Comparison of ENCODE assay signal across 23 cellular contexts in genomic region chr16:57649443-57649751, GRCh38. TPM values are rescaled to one million over a fixed set of nuclear protein-coding genes. Genes with fewer than 3 reads are reported as not detected.
DNase-seq lines count a peak whose midpoint lies in the region; ATAC-seq, FAIRE-seq and TF ChIP-seq lines count a peak whose summit lies in the region.
"Had no signal": no experiment of that assay in that cellular context is flagged by ENCODE, and none has a peak within 500 bp of the region (broad histone marks: within the 10 kb centered on the region; RNA-seq: fewer than 3 reads in every experiment).

No MANE protein-coding gene starts in this region.

- H3K9me3 ChIP-seq in DND-41 (ENCODE audit: insufficient read depth, low read length, severe bottlenecking) (no peaks in the 10 kb centered on the region), neural progenitor cell (ENCODE audit: low read depth) (no peaks in the 10 kb centered on the region), kidney (ENCODE audit: control insufficient read depth in 1 of 2, low read length in 2 of 2) (no peaks in the 10 kb centered on the region), esophagus squamous epithelium (no peaks in the 10 kb centered on the region)
- H3K9me3 ChIP-seq: body of pancreas, HAP-1, pancreas, thoracic aorta had no signal

- peaks cover 3% of the 10 kb centered on the region for H3K27me3 Mint-ChIP-seq in activated naive CD4-positive, alpha-beta T cell treated with anti-CD3 and anti-CD28 coated beads, Interleukin-2, amount 10 ng/mL, durations not matched to agents 7 days and 5 days
- no peaks in the 10 kb centered on the region for H3K27me3 Mint-ChIP-seq in activated naive CD8-positive, alpha-beta T cell treated with anti-CD3 and anti-CD28 coated beads, Interleukin-2, amount 10 ng/mL, durations not matched to agents 7 days and 5 days
- peaks cover 5% of the 10 kb centered on the region for H3K27me3 Mint-ChIP-seq in neural progenitor cell (ENCODE audit: insufficient read depth, low read depth)
- no peaks in the 10 kb centered on the region for H3K27me3 Mint-ChIP-seq in chondrocyte (ENCODE audit: low read depth)

- intact Hi-C loops in kidney (cut with DNase I) (loop anchor here (5.0 kb wide), 1 partner anchor 57 kb away; no protein-coding TSS in a partner anchor), esophagus squamous epithelium (cut with DNase I) (loop anchor here (5.0 kb wide), 1 partner anchor 47 kb away; no protein-coding TSS in a partner anchor)

- peaks cover 36% of the 10 kb centered on the region for H3K4me1 Mint-ChIP-seq in activated naive CD4-positive, alpha-beta T cell treated with anti-CD3 and anti-CD28 coated beads, Interleukin-2, amount 10 ng/mL, durations not matched to agents 7 days and 5 days
- peaks cover 40% of the 10 kb centered on the region for H3K4me1 Mint-ChIP-seq in activated naive CD8-positive, alpha-beta T cell treated with anti-CD3 and anti-CD28 coated beads, Interleukin-2, amount 10 ng/mL, durations not matched to agents 7 days and 5 days
- H3K4me1 Mint-ChIP-seq in neural progenitor cell, result peaks cover 26% of the 10 kb centered on the region
- H3K4me1 Mint-ChIP-seq in chondrocyte (ENCODE audit: low read depth), result peaks cover 28% of the 10 kb centered on the region

- H2AFZ ChIP-seq in DND-41 (ENCODE audit: low read depth, low read length) (peak overlapping the region; percentile 28; the same call in 1 of the 2 replicates), neural progenitor cell (replicated peaks) (no peak overlapping the region)

- no peak for ATAC-seq in activated naive CD4-positive, alpha-beta T cell treated with anti-CD3 and anti-CD28 coated beads, Interleukin-2, amount 50 U/mL, for 72 hours
- ATAC-seq in DND-41 (ENCODE audit: insufficient read depth, low read depth), result no peak; the same call in 2 of the 3 replicates
- ATAC-seq in activated naive CD8-positive, alpha-beta T cell treated with anti-CD3 and anti-CD28 coated beads, Interleukin-2, amount 10 ng/mL, durations not matched to agents 7 days and 5 days (ENCODE audit: low read depth), result no peak

- TF ChIP-seq CTCF in DND-41 (IDR thresholded peaks at IDR 0.05; ENCODE audit: borderline replicate concordance, extremely low read depth, low read length, poor library complexity, severe bottlenecking), result no peak
- no peak for TF ChIP-seq CTCF in neural progenitor cell (IDR thresholded peaks at IDR 0.05)
- no peak for TF ChIP-seq CTCF in kidney (IDR thresholded peaks at IDR 0.05; ENCODE audit: borderline replicate concordance, extremely low read depth, insufficient read depth)
- no peak for TF ChIP-seq CTCF in chondrocyte (IDR thresholded peaks at IDR 0.05)
- no peak for TF ChIP-seq CTCF in esophagus squamous epithelium (IDR thresholded peaks at IDR 0.05)

- no peaks in the 10 kb centered on the region for H3K9me3 Mint-ChIP-seq in activated naive CD4-positive, alpha-beta T cell treated with anti-CD3 and anti-CD28 coated beads, Interleukin-2, amount 50 U/mL, for 72 hours
- no peaks in the 10 kb centered on the region for H3K9me3 Mint-ChIP-seq in activated naive CD4-positive, alpha-beta T cell treated with anti-CD3 and anti-CD28 coated beads, Interleukin-2, amount 10 ng/mL, durations not matched to agents 7 days and 5 days
- H3K9me3 Mint-ChIP-seq in activated naive CD8-positive, alpha-beta T cell treated with anti-CD3 and anti-CD28 coated beads, Interleukin-2, amount 10 ng/mL, durations not matched to agents 7 days and 5 days, result no peaks in the 10 kb centered on the region
- H3K9me3 Mint-ChIP-seq in neural progenitor cell (no peaks in the 10 kb centered on the region), chondrocyte (ENCODE audit: low read depth) (no peaks in the 10 kb centered on the region)

- CTCF ChIA-PET in activated naive CD4-positive, alpha-beta T cell treated with anti-CD3 and anti-CD28 coated beads, Interleukin-2, amount 10 ng/mL, durations not matched to agents 7 days and 5 days (lab: Charles Lee), result interaction anchor here (0.7 to 8.7 kb wide), 14 partner anchors 12 to 227 kb away, joined by 3 to 154 read pairs (median 7); partner anchors contain the start of gene KATNB1

- peak overlapping the region; percentile 56 to 68 for H3K27ac Mint-ChIP-seq in activated naive CD4-positive, alpha-beta T cell treated with anti-CD3 and anti-CD28 coated beads, Interleukin-2, amount 50 U/mL, for 72 hours
- H3K27ac Mint-ChIP-seq in activated naive CD4-positive, alpha-beta T cell treated with anti-CD3 and anti-CD28 coated beads, Interleukin-2, amount 10 ng/mL, durations not matched to agents 7 days and 5 days, result no peak overlapping the region
- peak overlapping the region; percentile 87 for H3K27ac Mint-ChIP-seq in activated naive CD8-positive, alpha-beta T cell treated with anti-CD3 and anti-CD28 coated beads, Interleukin-2, amount 10 ng/mL, durations not matched to agents 7 days and 5 days
- H3K27ac Mint-ChIP-seq in neural progenitor cell (peak overlapping the region; percentile 66), chondrocyte (ENCODE audit: unreplicated experiment) (no peak overlapping the region)

- H3K4me3 ChIP-seq in DND-41 (ENCODE audit: low read depth in 1 of 2, low read length in 2 of 2), result no peak overlapping the region
- no peak overlapping the region for H3K4me3 ChIP-seq in neural progenitor cell
- H3K4me3 ChIP-seq in kidney (ENCODE audit: low read length in 2 of 2), result no peak overlapping the region
- H3K4me3 ChIP-seq in esophagus squamous epithelium, result no peak overlapping the region
- H3K4me3 ChIP-seq: body of pancreas, HAP-1, pancreas, skin epidermis, thoracic aorta had no signal

- H3K27me3 ChIP-seq in DND-41 (ENCODE audit: insufficient read depth, low read length, poor library complexity) (no peaks in the 10 kb centered on the region), neural progenitor cell (no peaks in the 10 kb centered on the region), esophagus squamous epithelium (peaks cover 0 to 12% (median 0%) of the 10 kb centered on the region in 4 donors)
- H3K27me3 ChIP-seq: body of pancreas, pancreas had no signal

- 79 to 80% methylated on average over 3 to 4 of the region's 6 CpGs for WGBS in esophagus squamous epithelium, 2 donors

- H3K36me3 ChIP-seq in DND-41 (ENCODE audit: insufficient read depth, low read length), result no peaks in the 10 kb centered on the region
- H3K36me3 ChIP-seq in neural progenitor cell, result no peaks in the 10 kb centered on the region
- peaks cover 28 to 50% of the 10 kb centered on the region in 2 donors for H3K36me3 ChIP-seq in kidney (ENCODE audit: control insufficient read depth in 1 of 2, insufficient read depth in 2 of 2, low read length in 2 of 2)
- peaks cover 7 to 72% (median 8%) of the 10 kb centered on the region in 3 donors for H3K36me3 ChIP-seq in esophagus squamous epithelium
- H3K36me3 ChIP-seq: HAP-1, thoracic aorta had no signal

- H3K27ac ChIP-seq in DND-41 (ENCODE audit: low read length) (no peak overlapping the region), neural progenitor cell (no peak overlapping the region), kidney (ENCODE audit: low read depth in 2 of 2, low read length in 2 of 2) (no peak overlapping the region), esophagus squamous epithelium (no peak overlapping the region)
- H3K27ac ChIP-seq: thoracic aorta had no signal

- H3K9ac ChIP-seq in DND-41 (ENCODE audit: low read depth, low read length), result no peak overlapping the region
- H3K9ac ChIP-seq in neural progenitor cell, result no peak overlapping the region
- no peak overlapping the region for H3K9ac ChIP-seq in kidney (ENCODE audit: low read length in 2 of 2)

- peaks cover 38% of the 10 kb centered on the region for H3K4me1 ChIP-seq in DND-41 (ENCODE audit: insufficient read depth, low read length)
- H3K4me1 ChIP-seq in neural progenitor cell, result peaks cover 9% of the 10 kb centered on the region
- peaks cover 9 to 23% of the 10 kb centered on the region in 2 donors for H3K4me1 ChIP-seq in kidney (ENCODE audit: control insufficient read depth in 1 of 2, insufficient read depth in 1 of 2, low read depth in 1 of 2, low read length in 2 of 2)
- peaks cover 11 to 55% (median 31%) of the 10 kb centered on the region in 3 donors for H3K4me1 ChIP-seq in esophagus squamous epithelium
- H3K4me1 ChIP-seq: HAP-1, pancreas had no signal

- FAIRE-seq in kidney (lab: Jason Lieb, UNC), result no peak
- FAIRE-seq: pancreas had no signal

- H4K20me1 ChIP-seq in DND-41 (ENCODE audit: insufficient read depth, low read length) (no peaks in the 10 kb centered on the region), neural progenitor cell (ENCODE audit: low read depth) (no peaks in the 10 kb centered on the region)

- POLR2A ChIA-PET in activated naive CD8-positive, alpha-beta T cell treated with anti-CD3 and anti-CD28 coated beads, Interleukin-2, amount 10 ng/mL, durations not matched to agents 7 days and 5 days (lab: Charles Lee), result interaction anchor here (2.4 to 5.5 kb wide), 4 partner anchors 40 to 73 kb away, joined by 13 to 48 read pairs (median 24); no protein-coding TSS in a partner anchor

- no peaks in the 10 kb centered on the region for H3K79me2 ChIP-seq in DND-41 (ENCODE audit: insufficient read depth, low read length)
- H3K79me2 ChIP-seq in neural progenitor cell (ENCODE audit: low read depth), result no peaks in the 10 kb centered on the region

- no peak overlapping the region for H3K4me3 Mint-ChIP-seq in activated naive CD4-positive, alpha-beta T cell treated with anti-CD3 and anti-CD28 coated beads, Interleukin-2, amount 10 ng/mL, durations not matched to agents 7 days and 5 days
- no peak overlapping the region for H3K4me3 Mint-ChIP-seq in activated naive CD8-positive, alpha-beta T cell treated with anti-CD3 and anti-CD28 coated beads, Interleukin-2, amount 10 ng/mL, durations not matched to agents 7 days and 5 days
- no peak overlapping the region for H3K4me3 Mint-ChIP-seq in neural progenitor cell
- H3K4me3 Mint-ChIP-seq in chondrocyte (ENCODE audit: unreplicated experiment), result no peak overlapping the region

- peaks cover 5% of the 10 kb centered on the region for H3F3A ChIP-seq in neural progenitor cell (ENCODE audit: low read depth)

- no peak for TF ChIP-seq POLR2A in esophagus squamous epithelium (IDR thresholded peaks at IDR 0.05)

- DNase-seq in activated naive CD4-positive, alpha-beta T cell treated with anti-CD3 and anti-CD28 coated beads, Interleukin-2, amount 50 U/mL, for 72 hours (ENCODE audit: low spot score in 2 of 2), result no peak
- no peak for DNase-seq in activated naive CD4-positive, alpha-beta T cell treated with anti-CD3 and anti-CD28 coated beads, Interleukin-2, amount 10 ng/mL, durations not matched to agents 7 days and 5 days
- no peak for DNase-seq in DND-41
- DNase-seq in activated naive CD8-positive, alpha-beta T cell treated with anti-CD3 and anti-CD28 coated beads, Interleukin-2, amount 10 ng/mL, durations not matched to agents 7 days and 5 days, result no peak
- DNase-seq in neural progenitor cell (ENCODE audit: low spot score), result no peak
- no peak for DNase-seq in kidney
- DNase-seq in chondrocyte (ENCODE audit: low spot score), result no peak
- DNase-seq in esophagus squamous epithelium (lab: John Stamatoyannopoulos, UW), result no peak
- DNase-seq: activated gamma-delta T cell had no signal

- no peaks in the 10 kb centered on the region for H3K36me3 Mint-ChIP-seq in activated naive CD4-positive, alpha-beta T cell treated with anti-CD3 and anti-CD28 coated beads, Interleukin-2, amount 50 U/mL, for 72 hours
- no peaks in the 10 kb centered on the region for H3K36me3 Mint-ChIP-seq in activated naive CD4-positive, alpha-beta T cell treated with anti-CD3 and anti-CD28 coated beads, Interleukin-2, amount 10 ng/mL, durations not matched to agents 7 days and 5 days
- H3K36me3 Mint-ChIP-seq in activated naive CD8-positive, alpha-beta T cell treated with anti-CD3 and anti-CD28 coated beads, Interleukin-2, amount 10 ng/mL, durations not matched to agents 7 days and 5 days, result no peaks in the 10 kb centered on the region
- peaks cover 6% of the 10 kb centered on the region for H3K36me3 Mint-ChIP-seq in neural progenitor cell
- peaks cover 8% of the 10 kb centered on the region for H3K36me3 Mint-ChIP-seq in chondrocyte (ENCODE audit: low read depth)

- H3K4me2 ChIP-seq in DND-41 (ENCODE audit: insufficient read depth, low read length) (no peak overlapping the region), neural progenitor cell (no peak overlapping the region)

RNA-seq across cellular contexts. Expression of gene ADGRG3, which starts 18.7 kb away (rescaled TPM):
- under 1 TPM; 0.21 to 0.84 TPM for total RNA-seq in activated naive CD4-positive, alpha-beta T cell treated with anti-CD3 and anti-CD28 coated beads, Interleukin-2, amount 50 U/mL, for 72 hours
- not detected for total RNA-seq in activated naive CD8-positive, alpha-beta T cell treated with anti-CD3 and anti-CD28 coated beads, Interleukin-2, amount 10 ng/mL, durations not matched to agents 7 days and 5 days
- total RNA-seq in neural progenitor cell (ENCODE audit: low replicate concordance) (not detected in 2 replicates), kidney (1.8 TPM), chondrocyte (not detected in 3 replicates), esophagus squamous epithelium (1 to 10 TPM in 3 of 4 donors, not detected in 1; 1.5 to 3.9 (median 2.1) TPM)
- polyA plus RNA-seq in kidney (ENCODE audit: insufficient read depth, low read depth, low replicate concordance), result 0.17 TPM
- total RNA-seq: A673, endothelial cell of umbilical vein, G401, LHCN-M2, PC-3, renal cortical epithelial cell had no signal
- polyA plus RNA-seq: endothelial cell of umbilical vein had no signal

RNA-seq across cellular contexts. Expression of gene ADGRG1, which starts 21.0 kb away (rescaled TPM):
- total RNA-seq in activated naive CD4-positive, alpha-beta T cell treated with anti-CD3 and anti-CD28 coated beads, Interleukin-2, amount 50 U/mL, for 72 hours, result 1 to 10 TPM; 4.3 to 8.2 TPM
- total RNA-seq in activated naive CD8-positive, alpha-beta T cell treated with anti-CD3 and anti-CD28 coated beads, Interleukin-2, amount 10 ng/mL, durations not matched to agents 7 days and 5 days, result 1 to 10 TPM; 4.3 to 5.6 TPM
- total RNA-seq in neural progenitor cell (ENCODE audit: low replicate concordance), result 8.0 and 17.5 TPM in 2 replicates
- 351 TPM for total RNA-seq in kidney
- polyA plus RNA-seq in kidney (ENCODE audit: insufficient read depth, low read depth, low replicate concordance), result 188 TPM
- total RNA-seq in chondrocyte, result 16.8 to 57.8 TPM (median 56.3 TPM) in 3 replicates
- 10 to 100 TPM; 37.0 to 65.5 (median 42.1) TPM for total RNA-seq in esophagus squamous epithelium

RNA-seq across cellular contexts. Expression of gene DRC7, which starts 45.2 kb away (rescaled TPM):
- not detected for total RNA-seq in activated naive CD4-positive, alpha-beta T cell treated with anti-CD3 and anti-CD28 coated beads, Interleukin-2, amount 50 U/mL, for 72 hours
- total RNA-seq in activated naive CD8-positive, alpha-beta T cell treated with anti-CD3 and anti-CD28 coated beads, Interleukin-2, amount 10 ng/mL, durations not matched to agents 7 days and 5 days, result under 1 TPM in 1 of 2 experiments, not detected in 1; 0.17 TPM
- 0.41 and 0.84 TPM in 2 replicates for total RNA-seq in neural progenitor cell (ENCODE audit: low replicate concordance)
- 3.2 TPM for total RNA-seq in kidney
- polyA plus RNA-seq in kidney (ENCODE audit: insufficient read depth, low read depth, low replicate concordance), result 1.8 TPM
- total RNA-seq in chondrocyte, result not detected in 3 replicates
- total RNA-seq in esophagus squamous epithelium, result under 1 TPM in 1 of 4 donors, not detected in 3; 0.79 TPM
- total RNA-seq: A673, G401, glomerular endothelial cell, LHCN-M2, PC-3, Right ventricle myocardium superior, thoracic aorta, urinary bladder had no signal
- polyA plus RNA-seq: urinary bladder had no signal

Comparison
In these comparisons a context has a peak if more than half of its experiments do, and no peak if none do; other contexts are left out.
1. H3K27ac Mint-ChIP-seq: peak in activated naive CD4-positive, alpha-beta T cell treated with anti-CD3 and anti-CD28 coated beads, Interleukin-2, amount 50 U/mL, for 72 hours (2 of 2), activated naive CD8-positive, alpha-beta T cell treated with anti-CD3 and anti-CD28 coated beads, Interleukin-2, amount 10 ng/mL, durations not matched to agents 7 days and 5 days (single experiment) and neural progenitor cell (single experiment); none in activated naive CD4-positive, alpha-beta T cell treated with anti-CD3 and anti-CD28 coated beads, Interleukin-2, amount 10 ng/mL, durations not matched to agents 7 days and 5 days (single experiment) and chondrocyte (single experiment).